19 cellular contexts compared by ENCODE assay signal in the genomic region with DNA sequence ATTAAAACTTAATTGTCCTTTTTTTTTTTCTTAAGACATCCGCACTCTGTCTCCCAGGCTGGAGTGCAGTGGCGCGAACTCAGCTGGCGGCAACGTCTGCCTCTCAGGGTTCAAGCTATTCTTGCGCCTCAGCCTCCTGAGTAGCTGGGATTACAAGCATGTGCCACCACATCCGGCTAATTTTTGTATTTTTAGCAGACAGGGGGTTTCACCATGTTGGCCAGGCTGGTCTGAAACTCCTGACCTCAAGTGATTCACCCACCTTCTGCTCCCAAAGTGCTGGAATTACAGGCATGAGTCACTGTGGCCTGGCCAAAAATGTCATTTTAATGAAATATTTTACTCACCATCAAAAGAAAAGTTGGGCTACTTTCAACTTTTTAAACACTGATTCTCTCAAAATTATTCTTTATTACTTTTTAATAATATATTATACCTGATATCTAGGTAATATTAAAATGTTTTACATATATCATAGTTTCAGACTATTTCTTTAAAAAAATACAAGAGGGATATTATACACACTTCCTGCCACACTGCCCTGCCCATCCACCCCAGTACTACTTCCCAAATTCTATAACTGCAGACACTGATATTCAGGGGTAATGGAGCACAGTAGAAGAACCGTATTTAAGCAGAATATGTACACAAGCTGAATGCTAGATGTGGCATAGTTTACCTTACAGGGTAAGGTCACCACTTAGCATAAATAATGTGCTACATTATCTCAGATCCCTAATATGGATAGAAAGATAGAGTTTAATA.
A peak's percentile ranks its signal among the peaks of the same experiment; 100 is the strongest.
DNase-seq lines count a peak whose midpoint lies in the region; ATAC-seq and TF ChIP-seq lines count a peak whose summit lies in the region.
"Had no signal": no experiment of that assay in that cellular context is flagged by ENCODE, and none has a peak within 500 bp of the region (broad histone marks: within the 10 kb centered on the region; RNA-seq: fewer than 3 reads in every experiment).

No MANE protein-coding gene starts in this region.

- no peak overlapping the region for H3K27ac Mint-ChIP-seq in activated T-helper 2 cell treated with anti-CD3 and anti-CD28 coated beads, Interferon-gamma antibody, Interleukin-2, Interleukin-4, amounts not matched to agents 10 μg/mL and 5 μg/mL and 100 μg/mL, durations not matched to agents 14 hours and 24 hours and 36 hours
- H3K27ac Mint-ChIP-seq in activated naive CD4-positive, alpha-beta T cell treated with anti-CD3 and anti-CD28 coated beads, Interleukin-2, amount 50 U/mL, for 72 hours = no peak overlapping the region
- H3K27ac Mint-ChIP-seq: activated CD4-positive, alpha-beta T cell treated with anti-CD3 and anti-CD28 coated beads for 36 hours; activated T-helper 1 cell treated with anti-CD3 and anti-CD28 coated beads, Interleukin-12 subunit alpha, Interleukin-12 subunit beta, Interleukin-2, Interleukin-4 antibody, amounts not matched to agents 30 ng/mL and 10 ng/mL and 1 ng/mL, durations not matched to agents 14 hours and 24 hours and 36 hours had no signal

- H3K4me3 ChIP-seq in foreskin fibroblast (ENCODE audit: low read depth in 1 of 2, low read length in 2 of 2) = no peak overlapping the region
- H3K4me3 ChIP-seq: A549, body of pancreas, heart right ventricle, tibial artery had no signal

- DNase-seq in A172 (ENCODE audit: low spot score) (peak; percentile 73), Kasumi-1 (lab: John Stamatoyannopoulos, UW) (peak; percentile 72 to 73), SKM-1 treated with dmso at 0.1 percent for 144 hours (lab: John Stamatoyannopoulos, UW; ENCODE audit: unreplicated experiment) (peak; percentile 63), foreskin fibroblast (peak; percentile 24 to 80), HT-29 (ENCODE audit: low spot score) (no peak)
- DNase-seq in activated T-helper 2 cell treated with anti-CD3 and anti-CD28 coated beads, Interferon-gamma antibody, Interleukin-2, Interleukin-4, amounts not matched to agents 10 μg/mL and 5 μg/mL and 100 μg/mL, durations not matched to agents 14 hours and 24 hours and 36 hours (ENCODE audit: low spot score) = no peak
- no peak for DNase-seq in stimulated activated CD4-positive, alpha-beta T cell treated with anti-CD3 and anti-CD28 coated beads, Interleukin-2, amount 100 ng/mL, for 48 hours
- DNase-seq in activated naive CD4-positive, alpha-beta T cell treated with anti-CD3 and anti-CD28 coated beads, Interleukin-2, amount 50 U/mL, for 72 hours (ENCODE audit: low spot score in 2 of 2) = no peak
- DNase-seq: activated CD4-positive, alpha-beta T cell treated with anti-CD3 and anti-CD28 coated beads for 36 hours; DMS 273 treated with DMSO at 0.1 percent for 48 hours; heart right ventricle; left ventricle myocardium superior; NCI-H1417; NCI-H510A treated with DMSO at 0.1 percent for 48 hours had no signal

- no peak overlapping the region for H3K4me3 Mint-ChIP-seq in activated T-helper 2 cell treated with anti-CD3 and anti-CD28 coated beads, Interferon-gamma antibody, Interleukin-2, Interleukin-4, amounts not matched to agents 10 μg/mL and 5 μg/mL and 100 μg/mL, durations not matched to agents 14 hours and 24 hours and 36 hours (ENCODE audit: low read depth)
- H3K4me3 Mint-ChIP-seq: activated CD4-positive, alpha-beta T cell treated with anti-CD3 and anti-CD28 coated beads for 36 hours; activated T-helper 1 cell treated with anti-CD3 and anti-CD28 coated beads, Interleukin-12 subunit alpha, Interleukin-12 subunit beta, Interleukin-2, Interleukin-4 antibody, amounts not matched to agents 30 ng/mL and 10 ng/mL and 1 ng/mL, durations not matched to agents 14 hours and 24 hours and 36 hours; neural crest cell had no signal

- no peaks in the 10 kb centered on the region for H3K9me3 Mint-ChIP-seq in activated T-helper 2 cell treated with anti-CD3 and anti-CD28 coated beads, Interferon-gamma antibody, Interleukin-2, Interleukin-4, amounts not matched to agents 10 μg/mL and 5 μg/mL and 100 μg/mL, durations not matched to agents 14 hours and 24 hours and 36 hours
- H3K9me3 Mint-ChIP-seq in activated naive CD4-positive, alpha-beta T cell treated with anti-CD3 and anti-CD28 coated beads, Interleukin-2, amount 50 U/mL, for 72 hours = peaks cover 4 to 16% of the 10 kb centered on the region in 2 donors
- H3K9me3 Mint-ChIP-seq: activated T-helper 1 cell treated with anti-CD3 and anti-CD28 coated beads, Interleukin-12 subunit alpha, Interleukin-12 subunit beta, Interleukin-2, Interleukin-4 antibody, amounts not matched to agents 30 ng/mL and 10 ng/mL and 1 ng/mL, durations not matched to agents 14 hours and 24 hours and 36 hours; neural crest cell had no signal

- no peaks in the 10 kb centered on the region for H3K36me3 Mint-ChIP-seq in activated T-helper 2 cell treated with anti-CD3 and anti-CD28 coated beads, Interferon-gamma antibody, Interleukin-2, Interleukin-4, amounts not matched to agents 10 μg/mL and 5 μg/mL and 100 μg/mL, durations not matched to agents 14 hours and 24 hours and 36 hours (ENCODE audit: low read depth)
- no peaks in the 10 kb centered on the region for H3K36me3 Mint-ChIP-seq in activated naive CD4-positive, alpha-beta T cell treated with anti-CD3 and anti-CD28 coated beads, Interleukin-2, amount 50 U/mL, for 72 hours

- H3K27me3 Mint-ChIP-seq in activated T-helper 2 cell treated with anti-CD3 and anti-CD28 coated beads, Interferon-gamma antibody, Interleukin-2, Interleukin-4, amounts not matched to agents 10 μg/mL and 5 μg/mL and 100 μg/mL, durations not matched to agents 14 hours and 24 hours and 36 hours (ENCODE audit: low read depth) = no peaks in the 10 kb centered on the region
- H3K27me3 Mint-ChIP-seq: activated CD4-positive, alpha-beta T cell treated with anti-CD3 and anti-CD28 coated beads for 36 hours had no signal

- intact Hi-C loops in activated T-helper 2 cell treated with anti-CD3 and anti-CD28 coated beads, Interferon-gamma antibody, Interleukin-2, Interleukin-4, amounts not matched to agents 10 μg/mL and 5 μg/mL and 100 μg/mL, durations not matched to agents 14 hours and 24 hours and 36 hours (cut with micrococcal nuclease) = no loop called here

- TF ChIP-seq CTCF in foreskin fibroblast (IDR thresholded peaks at IDR 0.05; ENCODE audit: low read depth, low read length) = no peak

- no peaks in the 10 kb centered on the region for H3K4me1 Mint-ChIP-seq in activated T-helper 2 cell treated with anti-CD3 and anti-CD28 coated beads, Interferon-gamma antibody, Interleukin-2, Interleukin-4, amounts not matched to agents 10 μg/mL and 5 μg/mL and 100 μg/mL, durations not matched to agents 14 hours and 24 hours and 36 hours (ENCODE audit: low read depth)
- H3K4me1 Mint-ChIP-seq: activated CD4-positive, alpha-beta T cell treated with anti-CD3 and anti-CD28 coated beads for 36 hours; neural crest cell had no signal

- ATAC-seq in activated naive CD4-positive, alpha-beta T cell treated with anti-CD3 and anti-CD28 coated beads, Interleukin-2, amount 50 U/mL, for 72 hours = no peak
- ATAC-seq: A549; activated CD4-positive, alpha-beta T cell treated with anti-CD3 and anti-CD28 coated beads for 36 hours; body of pancreas; heart right ventricle; left ventricle myocardium superior had no signal

Comparison
In these comparisons a context has a peak if more than half of its experiments do, and no peak if none do; other contexts are left out.
1. DNase-seq: peak in A172 (single experiment), Kasumi-1 (2 of 2), SKM-1 treated with dmso at 0.1 percent for 144 hours (single experiment) and foreskin fibroblast (2 of 2); none in activated T-helper 2 cell treated with anti-CD3 and anti-CD28 coated beads, Interferon-gamma antibody, Interleukin-2, Interleukin-4, amounts not matched to agents 10 μg/mL and 5 μg/mL and 100 μg/mL, durations not matched to agents 14 hours and 24 hours and 36 hours (single experiment), HT-29 (single experiment), stimulated activated CD4-positive, alpha-beta T cell treated with anti-CD3 and anti-CD28 coated beads, Interleukin-2, amount 100 ng/mL, for 48 hours (0 of 2) and activated naive CD4-positive, alpha-beta T cell treated with anti-CD3 and anti-CD28 coated beads, Interleukin-2, amount 50 U/mL, for 72 hours (0 of 2).